Comparison of ENCODE assay signal across 1 cellular context in genomic region chr12:93886533-93887511, GRCh38.
TF ChIP-seq lines count a peak whose summit lies in the region.

No MANE protein-coding gene starts in this region.

TF ChIP-seq in HEK293, 187 proteins besides CTCF, POLR2A, EP300 and RAD21 (continued from another document):
- TF ChIP-seq ELK4 (IDR thresholded peaks at IDR 0.05; ENCODE audit: borderline replicate concordance, low read depth, low read length) (no peak), ZNF843 (tag by site-specific recombination; IDR thresholded peaks at IDR 0.05) (peak; percentile 94), ZNF239 (tag by site-specific recombination; IDR thresholded peaks at IDR 0.05) (no peak), SP7 (tag by site-specific recombination; IDR thresholded peaks at IDR 0.05) (peak; percentile 58; the same call in 1 of the 2 replicates), ZNF280C (tag by site-specific recombination; IDR thresholded peaks at IDR 0.05) (no peak), ZNF791 (tag by site-specific recombination; IDR thresholded peaks at IDR 0.05) (no peak), MZF1 (tag by site-specific recombination; IDR thresholded peaks at IDR 0.05; ENCODE audit: borderline replicate concordance) (peak; percentile 90; the same call in 1 of the 2 replicates), KLF17 (tag by site-specific recombination; IDR thresholded peaks at IDR 0.05) (0 out of 2 replicates have a peak, but pooled peaks have one; percentile 29), ZXDB (tag by site-specific recombination; IDR thresholded peaks at IDR 0.05) (peak; percentile 77), ZNF785 (tag by site-specific recombination; IDR thresholded peaks at IDR 0.05) (no peak), KLF8 (tag by site-specific recombination; IDR thresholded peaks at IDR 0.05) (no peak), ZNF266 (tag by site-specific recombination; IDR thresholded peaks at IDR 0.05; ENCODE audit: low read depth) (no peak), KLF7 (tag by site-specific recombination; IDR thresholded peaks at IDR 0.05; ENCODE audit: borderline replicate concordance) (peak; percentile 59; the same call in 1 of the 2 replicates), FEZF1 (tag by site-specific recombination; IDR thresholded peaks at IDR 0.05) (peak; percentile 97), ZNF548 (tag by site-specific recombination; IDR thresholded peaks at IDR 0.05) (no peak), TSHZ1 (tag by site-specific recombination; IDR thresholded peaks at IDR 0.05; ENCODE audit: borderline replicate concordance) (peak; percentile 24; the same call in 1 of the 2 replicates), ZNF335 (tag by site-specific recombination; conservative IDR thresholded peaks at IDR 0.05) (0 out of 2 replicates have a peak, but pooled peaks have one; percentile 21), ZBTB17 (tag by site-specific recombination; IDR thresholded peaks at IDR 0.05) (peak; percentile 47; the same call in 1 of the 2 replicates), ZNF510 (tag by site-specific recombination; IDR thresholded peaks at IDR 0.05; ENCODE audit: insufficient replicate concordance) (no peak), ZIC2 (tag by site-specific recombination; IDR thresholded peaks at IDR 0.05) (peak; percentile 74), IKZF3 (tag by site-specific recombination; IDR thresholded peaks at IDR 0.05) (peak; percentile 54; the same call in 1 of the 2 replicates), ZNF324 (tag by site-specific recombination; IDR thresholded peaks at IDR 0.05) (0 out of 2 replicates have a peak, but pooled peaks have one; percentile 51), ZBTB21 (tag by site-specific recombination; IDR thresholded peaks at IDR 0.05) (no peak), ZNF433 (tag by site-specific recombination; IDR thresholded peaks at IDR 0.05; ENCODE audit: low read depth) (no peak), ZBTB1 (tag by site-specific recombination; IDR thresholded peaks at IDR 0.05) (no peak), HOXD13 (CRISPR knock-in tag; IDR thresholded peaks at IDR 0.05; ENCODE audit: borderline replicate concordance) (no peak), ZFP69B (tag by site-specific recombination; IDR thresholded peaks at IDR 0.05) (no peak), ZNF558 (tag by site-specific recombination; IDR thresholded peaks at IDR 0.05) (peak; percentile 44; the same call in 1 of the 2 replicates), ZNF18 (tag by site-specific recombination; IDR thresholded peaks at IDR 0.05) (peak; percentile 74; the same call in 1 of the 2 replicates), ZNF704 (tag by site-specific recombination; IDR thresholded peaks at IDR 0.05) (no peak), ZNF449 (tag by site-specific recombination; IDR thresholded peaks at IDR 0.05) (0 out of 2 replicates have a peak, but pooled peaks have one; percentile 9), ZNF146 (tag by site-specific recombination; IDR thresholded peaks at IDR 0.05) (no peak), ZNF404 (tag by site-specific recombination; IDR thresholded peaks at IDR 0.05) (no peak), ZNF530 (tag by site-specific recombination; IDR thresholded peaks at IDR 0.05; ENCODE audit: low read depth) (no peak), KLF16 (tag by site-specific recombination; IDR thresholded peaks at IDR 0.05) (no peak), AEBP2 (tag by site-specific recombination; IDR thresholded peaks at IDR 0.05; ENCODE audit: borderline replicate concordance) (no peak), ZNF610 (tag by site-specific recombination; IDR thresholded peaks at IDR 0.05; ENCODE audit: borderline replicate concordance) (peak; percentile 67; the same call in 1 of the 2 replicates), PRDM10 (tag by site-specific recombination; IDR thresholded peaks at IDR 0.05) (no peak), ZNF19 (tag by site-specific recombination; IDR thresholded peaks at IDR 0.05; ENCODE audit: low read depth) (0 out of 2 replicates have a peak, but pooled peaks have one; percentile 24)
TF ChIP-seq in HEK293: peak in this region for 41.
